In genomic region chr3:38454884-38455638, GRCh38 we compare ENCODE assay signal across 8 cellular contexts. TPM values are rescaled to one million over a fixed set of nuclear protein-coding genes. Genes with fewer than 3 reads are reported as not detected.
A peak's percentile ranks its signal among the peaks of the same experiment; 100 is the strongest.
DNase-seq lines count a peak whose midpoint lies in the region; FAIRE-seq and TF ChIP-seq lines count a peak whose summit lies in the region.

No MANE protein-coding gene starts in this region.

- H3K27me3 ChIP-seq in HUES6 (ENCODE audit: control insufficient read depth, insufficient read depth, low read length), result no peaks in the 10 kb centered on the region
- no peaks in the 10 kb centered on the region for H3K27me3 ChIP-seq in right atrium auricular region

- H3K4me3 ChIP-seq in HUES6 (ENCODE audit: low read depth, low read length) (peak overlapping the region; percentile 99), right atrium auricular region (peak overlapping the region; percentile 73 to 77)

- H3K9me3 ChIP-seq in HUES6 (ENCODE audit: control insufficient read depth, insufficient read depth, low read depth, low read length), result peaks cover 12% of the 10 kb centered on the region
- no peaks in the 10 kb centered on the region for H3K9me3 ChIP-seq in right atrium auricular region

- DNase-seq in activated gamma-delta T cell (lab: John Stamatoyannopoulos, UW), result peak; percentile 15
- DNase-seq in activated gamma-delta T cell treated with Interleukin-2 at 50 U/mL for 16 hours, result no peak
- DNase-seq in RCC 7860 (ENCODE audit: low spot score), result peak; percentile 35
- peak in 51 of 58 donors; percentile 13 to 76 (median 50) for DNase-seq in anterior cingulate cortex (lab: John Stamatoyannopoulos, UW)
- peak; percentile 66 for DNase-seq in right atrium auricular region (ENCODE audit: low spot score)
- DNase-seq in pons (ENCODE audit: low spot score), result peak; percentile 31
- DNase-seq in posterior vena cava (ENCODE audit: low spot score), result no peak

- no peak for TF ChIP-seq CTCF in right atrium auricular region (IDR thresholded peaks at IDR 0.05)

- H3K4me1 ChIP-seq in HUES6 (ENCODE audit: control insufficient read depth, insufficient read depth, low read length) (peaks cover 40% of the 10 kb centered on the region), right atrium auricular region (peaks cover 0 to 45% of the 10 kb centered on the region in 2 donors)

- FAIRE-seq in RCC 7860 (lab: Jason Lieb, UNC), result no peak

- H3K36me3 ChIP-seq in HUES6 (ENCODE audit: control insufficient read depth, insufficient read depth, low read length), result no peaks in the 10 kb centered on the region
- no peaks in the 10 kb centered on the region for H3K36me3 ChIP-seq in right atrium auricular region

- peak overlapping the region; percentile 98 for H3K9ac ChIP-seq in HUES6 (ENCODE audit: low read length)

- intact Hi-C loops in posterior vena cava (cut with DNase I), result loop anchor here in 1 of 2 donors (5.0 kb wide), 1 partner anchor 1648 kb away; no protein-coding TSS in a partner anchor

- H3K27ac ChIP-seq in HUES6 (ENCODE audit: low read depth, low read length) (peak overlapping the region; percentile 76), right atrium auricular region (peak overlapping the region; percentile 72 to 80)

RNA-seq across cellular contexts. Expression of gene ACVR2B, which starts 1.4 kb away (rescaled TPM):
- total RNA-seq in right atrium auricular region (1 to 10 TPM; 3.9 to 6.0 TPM), posterior vena cava (1 to 10 TPM; 2.7 to 2.8 TPM)

RNA-seq across cellular contexts. Expression of gene EXOG, which starts 41.1 kb away (rescaled TPM):
- total RNA-seq in right atrium auricular region, result 10 to 100 TPM; 23.4 to 36.6 TPM
- total RNA-seq in posterior vena cava, result 10 to 100 TPM; 12.3 to 14.7 TPM

Comparison
In these comparisons a context has a peak if more than half of its experiments do, and no peak if none do; other contexts are left out.
1. DNase-seq: peak in activated gamma-delta T cell (single experiment), RCC 7860 (single experiment), anterior cingulate cortex (51 of 58), right atrium auricular region (single experiment) and pons (single experiment); none in activated gamma-delta T cell treated with Interleukin-2 at 50 U/mL for 16 hours (single experiment) and posterior vena cava (single experiment).